Comparison of ENCODE assay signal across 22 cellular contexts in the genomic region with DNA sequence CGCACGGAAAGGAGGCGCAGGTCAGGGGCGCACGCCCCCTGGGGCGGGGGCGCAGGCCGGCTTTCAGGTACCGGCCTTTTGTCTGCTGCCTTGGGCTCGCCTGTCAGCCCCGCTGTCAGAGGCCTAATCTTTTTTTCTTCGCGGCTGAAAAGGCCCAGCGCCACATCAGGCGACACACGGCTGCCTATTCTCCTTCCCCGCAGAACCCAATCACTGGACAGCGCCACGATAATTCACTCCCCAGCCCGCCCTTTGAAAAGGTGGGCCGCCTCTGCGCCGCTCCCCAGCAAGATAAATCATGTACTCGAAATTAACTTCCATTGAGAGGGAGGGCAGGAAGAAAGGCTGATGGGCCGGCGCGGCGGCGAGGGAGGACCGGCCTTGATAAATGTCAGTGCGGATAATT. TPM values are rescaled to one million over a fixed set of nuclear protein-coding genes. Genes with fewer than 3 reads are reported as not detected.
DNase-seq lines count a peak whose midpoint lies in the region; ATAC-seq and TF ChIP-seq lines count a peak whose summit lies in the region.
"Had no signal": no experiment of that assay in that cellular context is flagged by ENCODE, and none has a peak within 500 bp of the region (broad histone marks: within the 10 kb centered on the region; RNA-seq: fewer than 3 reads in every experiment).

No MANE protein-coding gene starts in this region.

- H3K9me3 Mint-ChIP-seq in endothelial cell (ENCODE audit: unreplicated experiment) (no peaks in the 10 kb centered on the region), T-cell (peaks cover 0 to 8% (median 0%) of the 10 kb centered on the region in 3 donors)

- no peak for TF ChIP-seq CTCF in endothelial cell (IDR thresholded peaks at IDR 0.05; ENCODE audit: unreplicated experiment)
- no peak for TF ChIP-seq CTCF in gastrocnemius medialis (IDR thresholded peaks at IDR 0.05 in 4 of 5, conservative IDR thresholded peaks at IDR 0.05 in 1 of 5)

- peaks cover 12% of the 10 kb centered on the region for H3K27me3 Mint-ChIP-seq in endothelial cell (ENCODE audit: unreplicated experiment)
- H3K27me3 Mint-ChIP-seq in T-cell = peaks cover 4 to 5% of the 10 kb centered on the region in 2 donors
- H3K27me3 Mint-ChIP-seq: CD4-positive, CD25-positive, alpha-beta regulatory T cell had no signal

- H3K9me3 ChIP-seq in right cardiac atrium (ENCODE audit: control insufficient read depth, low read length) (peaks cover 2% of the 10 kb centered on the region), neuronal stem cell (replicated peaks in 1 of 2; ENCODE audit: control insufficient read depth in 2 of 2, insufficient read depth in 1 of 2, low read depth in 1 of 2, low read length in 2 of 2) (peaks cover 11 to 15% of the 10 kb centered on the region in 2 donors), gastrocnemius medialis (no peaks in the 10 kb centered on the region)
- H3K9me3 ChIP-seq: BE2C had no signal

- ATAC-seq in left ventricle myocardium superior (peak; percentile 37), right cardiac atrium (no peak), T-cell (replicated peaks in 1 of 4) (no peak), gastrocnemius medialis (no peak)
- ATAC-seq: HCT116, K562 had no signal

- H3K4ac ChIP-seq in neuronal stem cell (ENCODE audit: low read length) = no peak overlapping the region

- H3K4me3 ChIP-seq in right cardiac atrium (ENCODE audit: low read length) (no peak overlapping the region), neuronal stem cell (ENCODE audit: low read length in 2 of 2) (no peak overlapping the region), gastrocnemius medialis (no peak overlapping the region)
- H3K4me3 ChIP-seq: GM23248, K562 had no signal

- peaks cover 20% of the 10 kb centered on the region for H3K79me1 ChIP-seq in neuronal stem cell (ENCODE audit: low read depth, low read length)

- H3K27ac Mint-ChIP-seq in endothelial cell (ENCODE audit: unreplicated experiment) (peak overlapping the region; percentile 70), T-cell (no peak overlapping the region)
- H3K27ac Mint-ChIP-seq: CD4-positive, CD25-positive, alpha-beta regulatory T cell had no signal

- H3K9ac ChIP-seq in neuronal stem cell (ENCODE audit: low read depth, low read length, poor library complexity) = peak overlapping the region; percentile 12
- H3K9ac ChIP-seq: GM23248 had no signal

- peak overlapping the region; percentile 100 for H2AK5ac ChIP-seq in neuronal stem cell (ENCODE audit: low read depth, low read length)

- H3K4me1 Mint-ChIP-seq in endothelial cell (ENCODE audit: unreplicated experiment) (no peaks in the 10 kb centered on the region), T-cell (no peaks in the 10 kb centered on the region)
- H3K4me1 Mint-ChIP-seq: CD4-positive, CD25-positive, alpha-beta regulatory T cell had no signal

- no peak overlapping the region for H3K4me3 Mint-ChIP-seq in endothelial cell (ENCODE audit: unreplicated experiment)
- H3K4me3 Mint-ChIP-seq in T-cell = no peak overlapping the region
- H3K4me3 Mint-ChIP-seq: CD4-positive, CD25-positive, alpha-beta regulatory T cell had no signal

- H3K23ac ChIP-seq in neuronal stem cell (ENCODE audit: low read depth, low read length, poor library complexity) = no peak overlapping the region

- no peak overlapping the region for H2BK15ac ChIP-seq in neuronal stem cell (ENCODE audit: low read length)

- H2AFZ ChIP-seq in neuronal stem cell (ENCODE audit: low read length) = peak overlapping the region; percentile 56
- H2AFZ ChIP-seq: GM23248 had no signal

- H3K4me1 ChIP-seq in right cardiac atrium (ENCODE audit: control insufficient read depth, insufficient read depth, low read length) (no peaks in the 10 kb centered on the region), neuronal stem cell (ENCODE audit: control insufficient read depth in 2 of 2, insufficient read depth in 1 of 2, low read depth in 1 of 2, low read length in 2 of 2) (peaks cover 2 to 45% of the 10 kb centered on the region in 2 donors), gastrocnemius medialis (no peaks in the 10 kb centered on the region)
- H3K4me1 ChIP-seq: BE2C had no signal

- H3K36me3 Mint-ChIP-seq in endothelial cell (ENCODE audit: low read depth, unreplicated experiment) (peaks cover 5% of the 10 kb centered on the region), T-cell (no peaks in the 10 kb centered on the region)
- H3K36me3 Mint-ChIP-seq: CD4-positive, CD25-positive, alpha-beta regulatory T cell had no signal

- in situ Hi-C loops in gastrocnemius medialis (cut with MboI; ENCODE audit: low sequenced_read_pairs in 4 of 4) = no loop called here

- CTCF ChIA-PET in T-cell (lab: Charles Lee) = no interaction called here

- H2BK12ac ChIP-seq in neuronal stem cell (ENCODE audit: low read length) = peak overlapping the region; percentile 54

- H3K36me3 ChIP-seq in neuronal stem cell (replicated peaks in 1 of 2; ENCODE audit: control insufficient read depth in 2 of 2, insufficient read depth in 2 of 2, low read length in 2 of 2) = peaks cover 0 to 3% of the 10 kb centered on the region in 2 donors
- no peaks in the 10 kb centered on the region for H3K36me3 ChIP-seq in gastrocnemius medialis
- H3K36me3 ChIP-seq: BE2C had no signal

- no peak for DNase-seq in left ventricle myocardium superior
- no peak for DNase-seq in right cardiac atrium
- DNase-seq in endothelial cell (ENCODE audit: low spot score) = no peak
- peak; percentile 52 for DNase-seq in neuronal stem cell (ENCODE audit: low spot score)
- DNase-seq in germinal center (ENCODE audit: low spot score) = no peak
- no peak for DNase-seq in DMS 273 treated with DMSO at 0.1 percent for 48 hours (lab: John Stamatoyannopoulos, UW)
- no peak for DNase-seq in T-cell
- DNase-seq in gastrocnemius medialis = no peak
- DNase-seq: BE2C; CD4-positive, CD25-positive, alpha-beta regulatory T cell; COR-L47; DMS53; GM23248; NCI-H1092 treated with DMSO at 0.1 percent for 48 hours; NCI-H1694; NCI-H2081 treated with DMSO at 0.1 percent for 48 hours; NCI-H510A treated with DMSO at 0.1 percent for 48 hours; NCI-H774; OCI-M1; Right ventricle myocardium superior had no signal

- H3K27ac ChIP-seq in right cardiac atrium (ENCODE audit: low read length) = no peak overlapping the region
- H3K27ac ChIP-seq in neuronal stem cell (replicated peaks; ENCODE audit: low read length) = peak overlapping the region; percentile 91
- H3K27ac ChIP-seq in gastrocnemius medialis = no peak overlapping the region
- H3K27ac ChIP-seq: GM23248 had no signal

- H4K8ac ChIP-seq in neuronal stem cell (ENCODE audit: low read depth, low read length) = no peak overlapping the region

- peak overlapping the region; percentile 85 for H3K18ac ChIP-seq in neuronal stem cell (ENCODE audit: low read length)

- H2BK120ac ChIP-seq in neuronal stem cell (ENCODE audit: low read depth, low read length) = no peak overlapping the region

- peak overlapping the region; percentile 4 for H3K4me2 ChIP-seq in neuronal stem cell (ENCODE audit: insufficient read depth, low read length, poor library complexity, severe bottlenecking)

- POLR2A ChIA-PET in T-cell (lab: Charles Lee) = no interaction called here

- no peak for TF ChIP-seq POLR2A in gastrocnemius medialis (IDR thresholded peaks at IDR 0.05)

- H2BK5ac ChIP-seq in neuronal stem cell (ENCODE audit: low read length) = peak overlapping the region; percentile 95

- intact Hi-C loops in left ventricle myocardium superior (cut with micrococcal nuclease) = no loop called here
- intact Hi-C loops in right cardiac atrium (cut with DNase I) = no loop called here
- intact Hi-C loops in gastrocnemius medialis (cut with DNase I; ENCODE audit: low total_unique reads) = no loop called here

- no peak overlapping the region for H4K91ac ChIP-seq in neuronal stem cell (ENCODE audit: low read depth, low read length, poor library complexity)

- no peak overlapping the region for H3K14ac ChIP-seq in neuronal stem cell (ENCODE audit: low read length)

- 73% methylated on average over 31 of the region's 31 CpGs for WGBS in right cardiac atrium
- no CpG with 5 or more reads among the region's 31 CpGs for WGBS in neuronal stem cell (ENCODE audit: extremely low coverage in 2 of 2, insufficient read length in 2 of 2, insufficient replicate concordance in 1 of 2), 2 donors

- H3K27me3 ChIP-seq in right cardiac atrium (ENCODE audit: control insufficient read depth, insufficient read depth) = no peaks in the 10 kb centered on the region
- H3K27me3 ChIP-seq in neuronal stem cell (ENCODE audit: control insufficient read depth in 3 of 3, insufficient read depth in 3 of 3, low read depth in 1 of 3, low read length in 3 of 3) = peaks cover 0 to 27% (median 0%) of the 10 kb centered on the region in 3 experiments
- peaks cover 0 to 17% (median 9%) of the 10 kb centered on the region in 3 donors for H3K27me3 ChIP-seq in gastrocnemius medialis
- H3K27me3 ChIP-seq: BE2C had no signal

RNA-seq across cellular contexts. Expression of a gene that starts 42.6 kb away (rescaled TPM):
- 17.7 TPM for total RNA-seq in left ventricle myocardium superior
- 1 to 10 TPM; 1.1 to 2.9 (median 1.8) TPM for total RNA-seq in right cardiac atrium
- 1.9 TPM for polyA plus RNA-seq in right cardiac atrium
- 21.4 TPM for total RNA-seq in endothelial cell (ENCODE audit: unreplicated experiment)
- polyA plus RNA-seq in neuronal stem cell (2013, experiment 1 of 2) = 7.9 TPM
- polyA plus RNA-seq in neuronal stem cell (2013, experiment 2 of 2) = 7.6 TPM
- under 1 TPM in 4 of 5 donors, not detected in 1; 0.15 to 0.70 (median 0.24) TPM for total RNA-seq in T-cell
- under 1 TPM; 0.03 to 0.19 (median 0.17) TPM for total RNA-seq in gastrocnemius medialis
- total RNA-seq: GM23248 had no signal
- polyA plus RNA-seq: CD4-positive, CD25-positive, alpha-beta regulatory T cell had no signal
